Comparison of ENCODE assay signal across 8 cellular contexts in the genomic region with DNA sequence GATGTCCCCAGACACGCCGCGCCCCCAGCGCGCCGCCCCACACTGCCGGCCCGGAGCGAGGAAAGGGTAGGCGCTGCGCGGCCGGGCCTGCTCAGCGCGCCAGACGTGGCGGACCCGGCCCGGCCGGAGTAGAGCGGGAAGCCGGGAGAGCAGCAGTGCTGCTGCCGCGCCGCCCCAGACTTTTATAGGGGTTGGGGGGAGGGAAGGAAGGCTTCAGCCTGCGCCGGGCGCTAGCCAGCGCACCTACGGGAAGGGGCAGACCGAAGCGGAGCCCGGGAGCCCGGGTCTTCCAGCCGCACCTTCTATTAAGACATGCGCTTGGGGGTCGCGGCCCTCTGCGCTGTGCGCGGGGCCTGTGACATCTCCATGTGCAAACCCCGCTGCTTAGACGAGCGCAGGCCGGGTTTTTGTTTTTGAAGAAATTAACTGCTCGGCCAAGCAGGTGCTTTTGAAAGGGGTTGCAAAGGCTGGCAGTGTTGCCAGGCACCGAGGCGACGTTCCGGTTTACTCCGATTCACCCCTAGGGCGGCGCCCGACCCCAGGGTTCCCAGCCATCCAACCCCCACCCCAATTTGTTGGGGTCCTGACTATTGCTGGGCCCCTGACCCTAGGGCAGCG.
DNase-seq lines count a peak whose midpoint lies in the region; ATAC-seq and TF ChIP-seq lines count a peak whose summit lies in the region.

No MANE protein-coding gene starts in this region.

- peaks cover 39 to 41% of the 10 kb centered on the region in 2 experiments for H3K4me1 ChIP-seq in neutrophil (ENCODE audit: control insufficient read depth in 1 of 2, insufficient read depth in 1 of 2, low read depth in 1 of 2, low read length in 1 of 2)

- peaks cover 100% of the 10 kb centered on the region for H3K27me3 ChIP-seq in neutrophil

- no peak overlapping the region for H3K27ac Mint-ChIP-seq in central memory CD8-positive, alpha-beta T cell (ENCODE audit: low read depth)

- peak; percentile 16 for DNase-seq in activated naive CD4-positive, alpha-beta T cell treated with Interleukin-2 at 50 U/mL for 16 hours
- no peak for DNase-seq in activated naive CD4-positive, alpha-beta T cell (lab: John Stamatoyannopoulos, UW)
- DNase-seq in NCI-H748 (lab: John Stamatoyannopoulos, UW; ENCODE audit: unreplicated experiment) (peak; percentile 89), OCI-M2 (lab: John Stamatoyannopoulos, UW; ENCODE audit: unreplicated experiment) (no peak), cerebellar nuclear complex (lab: John Stamatoyannopoulos, UW) (no peak)
- no peak for DNase-seq in central memory CD8-positive, alpha-beta T cell (ENCODE audit: low spot score in 2 of 2)

- H3K27ac ChIP-seq in neutrophil = no peak overlapping the region

- no peaks in the 10 kb centered on the region for H3K9me3 Mint-ChIP-seq in central memory CD8-positive, alpha-beta T cell

- H3K4me3 ChIP-seq in neutrophil (ENCODE audit: low read depth in 1 of 2, low read length in 1 of 2) = peak overlapping the region; percentile 29 to 31

- no peaks in the 10 kb centered on the region for H3K36me3 ChIP-seq in neutrophil

- no peak for TF ChIP-seq CTCF in neutrophil (IDR thresholded peaks at IDR 0.05)

- peaks cover 31% of the 10 kb centered on the region for H3K4me1 Mint-ChIP-seq in central memory CD8-positive, alpha-beta T cell

- H3K27me3 Mint-ChIP-seq in central memory CD8-positive, alpha-beta T cell = peaks cover 96% of the 10 kb centered on the region

- peaks cover 9% of the 10 kb centered on the region for H3K36me3 Mint-ChIP-seq in central memory CD8-positive, alpha-beta T cell (ENCODE audit: insufficient read depth)

- peak overlapping the region; percentile 80 for H3K4me3 Mint-ChIP-seq in central memory CD8-positive, alpha-beta T cell

- ATAC-seq in HG02852 (IDR thresholded peaks at IDR 0.05; ENCODE audit: unreplicated experiment) = peak; percentile 18
- no peak for ATAC-seq in central memory CD8-positive, alpha-beta T cell (replicated peaks; ENCODE audit: extremely low read depth, poor library complexity, severe bottlenecking)

- H3K9me3 ChIP-seq in neutrophil = no peaks in the 10 kb centered on the region

Comparison
In these comparisons a context has a peak if more than half of its experiments do, and no peak if none do; other contexts are left out.
1. DNase-seq: peak in activated naive CD4-positive, alpha-beta T cell treated with Interleukin-2 at 50 U/mL for 16 hours (single experiment) and NCI-H748 (single experiment); none in activated naive CD4-positive, alpha-beta T cell (0 of 4), central memory CD8-positive, alpha-beta T cell (0 of 2), OCI-M2 (single experiment) and cerebellar nuclear complex (0 of 2).